12 cellular contexts compared by ENCODE assay signal in the genomic region with DNA sequence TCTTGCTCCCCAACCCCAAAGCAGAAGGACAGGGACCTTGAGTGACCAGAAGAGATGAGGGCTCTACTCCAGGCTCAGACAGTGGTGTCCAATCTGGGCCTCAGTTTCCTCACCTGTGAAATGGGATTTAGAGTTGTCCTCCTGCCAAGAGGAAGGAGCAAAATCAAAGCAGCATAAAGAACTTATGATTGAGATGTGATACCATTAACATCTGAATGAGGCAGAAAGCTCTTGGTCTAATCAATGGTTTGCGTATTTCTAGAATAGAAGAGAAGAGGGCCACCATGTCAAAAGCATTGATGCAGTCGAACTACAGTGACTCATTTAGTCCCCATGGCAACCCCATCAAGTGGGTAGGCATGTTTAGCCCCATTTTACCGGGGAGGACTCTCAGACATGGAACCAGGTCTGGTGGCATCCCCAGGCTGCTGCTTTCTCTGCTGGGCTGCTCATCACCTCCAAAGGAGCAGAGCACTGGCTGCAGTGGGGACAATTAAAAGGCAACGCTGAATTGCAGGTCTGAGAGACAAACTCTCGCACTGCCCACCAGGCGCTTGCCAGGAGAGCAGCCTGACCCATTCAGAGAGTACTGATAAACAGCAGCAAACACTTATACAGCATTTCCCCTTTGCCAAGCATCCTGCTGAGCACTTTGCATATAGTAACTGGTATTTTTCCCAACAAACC.
A peak's percentile ranks its signal among the peaks of the same experiment; 100 is the strongest.
DNase-seq lines count a peak whose midpoint lies in the region; FAIRE-seq and TF ChIP-seq lines count a peak whose summit lies in the region.
"Had no signal": no experiment of that assay in that cellular context is flagged by ENCODE, and none has a peak within 500 bp of the region (broad histone marks: within the 10 kb centered on the region; RNA-seq: fewer than 3 reads in every experiment).

No MANE protein-coding gene starts in this region.

- no peak overlapping the region for H2AFZ ChIP-seq in osteoblast (ENCODE audit: low read length)

- H3K4me1 ChIP-seq in BLaER1 (peaks cover 100% of the 10 kb centered on the region), osteoblast (ENCODE audit: insufficient read depth, low read length) (peaks cover 23% of the 10 kb centered on the region)
- H3K4me1 ChIP-seq: HAP-1 had no signal

- H3K9me3 ChIP-seq in BLaER1 (no peaks in the 10 kb centered on the region), osteoblast (ENCODE audit: low read depth, low read length) (no peaks in the 10 kb centered on the region)
- H3K9me3 ChIP-seq: HAP-1 had no signal

- H3K4me2 ChIP-seq in BLaER1 (peak overlapping the region; percentile 95), osteoblast (ENCODE audit: insufficient read depth, low read length) (peak overlapping the region; percentile 79)

- H4K20me1 ChIP-seq in BLaER1: peaks cover 10% of the 10 kb centered on the region
- H4K20me1 ChIP-seq in osteoblast (ENCODE audit: insufficient read depth, low read length): peaks cover under 1% of the 10 kb centered on the region

- TF ChIP-seq CTCF in coronary artery (IDR thresholded peaks at IDR 0.05) (no peak), osteoblast (IDR thresholded peaks at IDR 0.05; ENCODE audit: extremely low read depth, low read depth, low read length) (no peak)

- peak; percentile 14 for FAIRE-seq in GM12892 (lab: Jason Lieb, UNC)
- no peak for FAIRE-seq in HTR-8/SVneo (lab: Jason Lieb, UNC)

- H3K27ac ChIP-seq in BLaER1: peak overlapping the region; percentile 91
- peak overlapping the region in 1 of 2 donors; percentile 80 for H3K27ac ChIP-seq in coronary artery
- peak overlapping the region; percentile 72 for H3K27ac ChIP-seq in osteoblast (ENCODE audit: low read depth, low read length)
- H3K27ac ChIP-seq: parathyroid adenoma had no signal

- TF ChIP-seq POLR2A in GM12892 (IDR thresholded peaks at IDR 0.05; ENCODE audit: low read depth, low read length): no peak

- peak overlapping the region; percentile 74 for H3K9ac ChIP-seq in BLaER1
- H3K9ac ChIP-seq: parathyroid adenoma had no signal

- H3K4me3 ChIP-seq in BLaER1 (peak overlapping the region; percentile 60), coronary artery (peak overlapping the region; percentile 61), osteoblast (ENCODE audit: insufficient read depth, low read length) (peak overlapping the region; percentile 54)
- H3K4me3 ChIP-seq: HAP-1 had no signal

- peaks cover 17% of the 10 kb centered on the region for H3K36me3 ChIP-seq in BLaER1
- H3K36me3 ChIP-seq in osteoblast (ENCODE audit: insufficient read depth, low read length): peaks cover 7% of the 10 kb centered on the region
- H3K36me3 ChIP-seq: HAP-1 had no signal

- H3K27me3 ChIP-seq in BLaER1 (no peaks in the 10 kb centered on the region), osteoblast (ENCODE audit: insufficient read depth, low read length) (no peaks in the 10 kb centered on the region)

- DNase-seq in GM12892 (ENCODE audit: insufficient read length) (no peak), coronary artery (ENCODE audit: low spot score) (no peak), osteoblast (ENCODE audit: insufficient read length, low spot score, missing footprints) (peak; percentile 75), T-helper 1 cell (no peak), SHP77 (lab: John Stamatoyannopoulos, UW) (no peak), HTR-8/SVneo (ENCODE audit: insufficient read length, low spot score) (no peak), DMS79 treated with DMSO at 0.1 percent for 48 hours (lab: John Stamatoyannopoulos, UW) (no peak)
- DNase-seq: cerebellar nuclear complex, NCI-H2029 had no signal

- H3K79me2 ChIP-seq in osteoblast (ENCODE audit: insufficient read depth, low read length): peaks cover 18% of the 10 kb centered on the region
